ENCODE assay signal across 1 cellular context in the genomic region with DNA sequence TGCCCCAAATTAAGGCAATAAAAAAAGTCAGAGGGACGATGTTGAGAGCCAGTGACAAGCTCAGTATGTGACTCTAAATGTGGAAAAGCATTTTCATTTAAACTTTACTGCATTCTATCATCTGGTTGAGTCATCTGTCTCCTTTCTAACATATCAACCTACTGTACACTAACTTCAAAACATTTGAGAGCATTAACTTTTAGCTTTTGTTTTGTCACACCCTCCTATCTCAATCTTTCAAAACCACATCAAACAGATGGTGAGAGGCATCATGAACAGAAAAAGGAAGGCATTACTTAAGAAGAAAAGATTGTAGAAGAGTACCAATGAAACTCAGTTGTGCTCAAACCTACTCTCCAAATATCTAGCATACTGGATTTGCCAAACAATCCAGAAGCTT.
TF ChIP-seq lines count a peak whose summit lies in the region.

No MANE protein-coding gene starts in this region.

TF ChIP-seq in GM23338, 12 proteins besides CTCF, POLR2A, EP300 and RAD21 (continued from another document):
- TF ChIP-seq, protein P1, sequence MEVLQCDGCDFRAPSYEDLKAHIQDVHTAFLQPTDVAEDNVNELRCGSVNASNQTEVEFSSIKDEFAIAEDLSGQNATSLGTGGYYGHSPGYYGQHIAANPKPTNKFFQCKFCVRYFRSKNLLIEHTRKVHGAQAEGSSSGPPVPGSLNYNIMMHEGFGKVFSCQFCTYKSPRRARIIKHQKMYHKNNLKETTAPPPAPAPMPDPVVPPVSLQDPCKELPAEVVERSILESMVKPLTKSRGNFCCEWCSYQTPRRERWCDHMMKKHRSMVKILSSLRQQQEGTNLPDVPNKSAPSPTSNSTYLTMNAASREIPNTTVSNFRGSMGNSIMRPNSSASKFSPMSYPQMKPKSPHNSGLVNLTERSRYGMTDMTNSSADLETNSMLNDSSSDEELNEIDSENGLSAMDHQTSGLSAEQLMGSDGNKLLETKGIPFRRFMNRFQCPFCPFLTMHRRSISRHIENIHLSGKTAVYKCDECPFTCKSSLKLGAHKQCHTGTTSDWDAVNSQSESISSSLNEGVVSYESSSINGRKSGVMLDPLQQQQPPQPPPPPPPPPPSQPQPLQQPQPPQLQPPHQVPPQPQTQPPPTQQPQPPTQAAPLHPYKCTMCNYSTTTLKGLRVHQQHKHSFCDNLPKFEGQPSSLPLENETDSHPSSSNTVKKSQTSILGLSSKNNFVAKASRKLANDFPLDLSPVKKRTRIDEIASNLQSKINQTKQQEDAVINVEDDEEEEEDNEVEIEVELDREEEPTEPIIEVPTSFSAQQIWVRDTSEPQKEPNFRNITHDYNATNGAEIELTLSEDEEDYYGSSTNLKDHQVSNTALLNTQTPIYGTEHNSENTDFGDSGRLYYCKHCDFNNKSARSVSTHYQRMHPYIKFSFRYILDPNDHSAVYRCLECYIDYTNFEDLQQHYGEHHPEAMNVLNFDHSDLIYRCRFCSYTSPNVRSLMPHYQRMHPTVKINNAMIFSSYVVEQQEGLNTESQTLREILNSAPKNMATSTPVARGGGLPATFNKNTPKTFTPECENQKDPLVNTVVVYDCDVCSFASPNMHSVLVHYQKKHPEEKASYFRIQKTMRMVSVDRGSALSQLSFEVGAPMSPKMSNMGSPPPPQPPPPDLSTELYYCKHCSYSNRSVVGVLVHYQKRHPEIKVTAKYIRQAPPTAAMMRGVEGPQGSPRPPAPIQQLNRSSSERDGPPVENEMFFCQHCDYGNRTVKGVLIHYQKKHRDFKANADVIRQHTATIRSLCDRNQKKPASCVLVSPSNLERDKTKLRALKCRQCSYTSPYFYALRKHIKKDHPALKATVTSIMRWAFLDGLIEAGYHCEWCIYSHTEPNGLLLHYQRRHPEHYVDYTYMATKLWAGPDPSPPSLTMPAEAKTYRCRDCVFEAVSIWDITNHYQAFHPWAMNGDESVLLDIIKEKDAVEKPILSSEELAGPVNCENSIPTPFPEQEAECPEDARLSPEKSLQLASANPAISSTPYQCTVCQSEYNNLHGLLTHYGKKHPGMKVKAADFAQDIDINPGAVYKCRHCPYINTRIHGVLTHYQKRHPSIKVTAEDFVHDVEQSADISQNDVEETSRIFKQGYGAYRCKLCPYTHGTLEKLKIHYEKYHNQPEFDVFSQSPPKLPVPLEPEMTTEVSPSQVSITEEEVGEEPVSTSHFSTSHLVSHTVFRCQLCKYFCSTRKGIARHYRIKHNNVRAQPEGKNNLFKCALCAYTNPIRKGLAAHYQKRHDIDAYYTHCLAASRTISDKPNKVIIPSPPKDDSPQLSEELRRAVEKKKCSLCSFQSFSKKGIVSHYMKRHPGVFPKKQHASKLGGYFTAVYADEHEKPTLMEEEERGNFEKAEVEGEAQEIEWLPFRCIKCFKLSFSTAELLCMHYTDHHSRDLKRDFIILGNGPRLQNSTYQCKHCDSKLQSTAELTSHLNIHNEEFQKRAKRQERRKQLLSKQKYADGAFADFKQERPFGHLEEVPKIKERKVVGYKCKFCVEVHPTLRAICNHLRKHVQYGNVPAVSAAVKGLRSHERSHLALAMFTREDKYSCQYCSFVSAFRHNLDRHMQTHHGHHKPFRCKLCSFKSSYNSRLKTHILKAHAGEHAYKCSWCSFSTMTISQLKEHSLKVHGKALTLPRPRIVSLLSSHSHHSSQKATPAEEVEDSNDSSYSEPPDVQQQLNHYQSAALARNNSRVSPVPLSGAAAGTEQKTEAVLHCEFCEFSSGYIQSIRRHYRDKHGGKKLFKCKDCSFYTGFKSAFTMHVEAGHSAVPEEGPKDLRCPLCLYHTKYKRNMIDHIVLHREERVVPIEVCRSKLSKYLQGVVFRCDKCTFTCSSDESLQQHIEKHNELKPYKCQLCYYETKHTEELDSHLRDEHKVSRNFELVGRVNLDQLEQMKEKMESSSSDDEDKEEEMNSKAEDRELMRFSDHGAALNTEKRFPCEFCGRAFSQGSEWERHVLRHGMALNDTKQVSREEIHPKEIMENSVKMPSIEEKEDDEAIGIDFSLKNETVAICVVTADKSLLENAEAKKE (CRISPR knock-in tag; IDR thresholded peaks at IDR 0.05) = no peak
- TF ChIP-seq ZNF331 (CRISPR knock-in tag; IDR thresholded peaks at IDR 0.05; ENCODE audit: low read depth) = no peak
- TF ChIP-seq CREB1 (CRISPR knock-in tag; IDR thresholded peaks at IDR 0.05; ENCODE audit: low read depth) = no peak
